ENCODE assay signal across 2 cellular contexts in the genomic region with DNA sequence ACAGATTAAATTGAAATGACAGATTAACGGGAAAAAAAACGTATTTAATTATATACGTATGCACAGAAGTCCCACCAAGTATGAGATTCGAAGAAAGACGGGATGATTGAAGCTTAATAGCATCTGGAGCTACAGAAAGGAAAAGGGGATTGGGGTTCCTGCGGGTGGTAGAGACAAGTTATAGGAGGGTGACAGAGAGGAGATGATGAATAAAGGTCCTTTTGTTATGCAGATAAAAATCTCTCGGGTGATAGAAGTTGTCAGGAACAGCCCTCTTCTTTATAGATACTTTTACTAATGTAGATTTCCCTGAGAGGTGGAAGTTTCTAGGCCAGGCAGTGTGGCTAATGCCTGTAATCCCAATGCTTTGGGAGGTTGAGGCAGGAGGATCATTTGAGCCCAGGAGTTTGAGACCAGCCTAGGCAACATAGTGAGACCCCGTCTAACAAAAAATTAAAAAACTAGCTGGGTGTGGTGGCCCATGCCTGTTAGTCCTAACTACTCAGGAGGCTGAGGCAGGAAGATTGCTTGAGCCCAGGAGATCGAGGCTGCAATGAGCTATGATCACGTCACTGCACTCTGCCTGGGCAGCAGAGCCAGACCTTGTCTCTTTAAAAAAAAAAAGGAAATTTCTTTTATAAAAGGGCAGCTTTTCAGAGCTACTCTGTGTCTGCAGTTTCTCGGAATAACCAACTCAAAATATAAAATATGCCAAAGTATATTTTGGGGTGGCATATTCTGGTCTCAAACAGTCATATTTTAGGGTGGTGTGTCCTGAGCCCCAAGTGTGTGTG.
TF ChIP-seq lines count a peak whose summit lies in the region.

No MANE protein-coding gene starts in this region.

TF ChIP-seq in HCT116, 20 proteins besides CTCF, POLR2A, EP300 and RAD21:
- TF ChIP-seq, protein P1, sequence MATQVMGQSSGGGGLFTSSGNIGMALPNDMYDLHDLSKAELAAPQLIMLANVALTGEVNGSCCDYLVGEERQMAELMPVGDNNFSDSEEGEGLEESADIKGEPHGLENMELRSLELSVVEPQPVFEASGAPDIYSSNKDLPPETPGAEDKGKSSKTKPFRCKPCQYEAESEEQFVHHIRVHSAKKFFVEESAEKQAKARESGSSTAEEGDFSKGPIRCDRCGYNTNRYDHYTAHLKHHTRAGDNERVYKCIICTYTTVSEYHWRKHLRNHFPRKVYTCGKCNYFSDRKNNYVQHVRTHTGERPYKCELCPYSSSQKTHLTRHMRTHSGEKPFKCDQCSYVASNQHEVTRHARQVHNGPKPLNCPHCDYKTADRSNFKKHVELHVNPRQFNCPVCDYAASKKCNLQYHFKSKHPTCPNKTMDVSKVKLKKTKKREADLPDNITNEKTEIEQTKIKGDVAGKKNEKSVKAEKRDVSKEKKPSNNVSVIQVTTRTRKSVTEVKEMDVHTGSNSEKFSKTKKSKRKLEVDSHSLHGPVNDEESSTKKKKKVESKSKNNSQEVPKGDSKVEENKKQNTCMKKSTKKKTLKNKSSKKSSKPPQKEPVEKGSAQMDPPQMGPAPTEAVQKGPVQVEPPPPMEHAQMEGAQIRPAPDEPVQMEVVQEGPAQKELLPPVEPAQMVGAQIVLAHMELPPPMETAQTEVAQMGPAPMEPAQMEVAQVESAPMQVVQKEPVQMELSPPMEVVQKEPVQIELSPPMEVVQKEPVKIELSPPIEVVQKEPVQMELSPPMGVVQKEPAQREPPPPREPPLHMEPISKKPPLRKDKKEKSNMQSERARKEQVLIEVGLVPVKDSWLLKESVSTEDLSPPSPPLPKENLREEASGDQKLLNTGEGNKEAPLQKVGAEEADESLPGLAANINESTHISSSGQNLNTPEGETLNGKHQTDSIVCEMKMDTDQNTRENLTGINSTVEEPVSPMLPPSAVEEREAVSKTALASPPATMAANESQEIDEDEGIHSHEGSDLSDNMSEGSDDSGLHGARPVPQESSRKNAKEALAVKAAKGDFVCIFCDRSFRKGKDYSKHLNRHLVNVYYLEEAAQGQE (IDR thresholded peaks at IDR 0.05; ENCODE audit: low read depth): no peak
- TF ChIP-seq, protein P2, sequence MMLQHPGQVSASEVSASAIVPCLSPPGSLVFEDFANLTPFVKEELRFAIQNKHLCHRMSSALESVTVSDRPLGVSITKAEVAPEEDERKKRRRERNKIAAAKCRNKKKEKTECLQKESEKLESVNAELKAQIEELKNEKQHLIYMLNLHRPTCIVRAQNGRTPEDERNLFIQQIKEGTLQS (IDR thresholded peaks at IDR 0.05): no peak
- no peak for TF ChIP-seq ZFX (IDR thresholded peaks at IDR 0.05)
- TF ChIP-seq, protein P3, sequence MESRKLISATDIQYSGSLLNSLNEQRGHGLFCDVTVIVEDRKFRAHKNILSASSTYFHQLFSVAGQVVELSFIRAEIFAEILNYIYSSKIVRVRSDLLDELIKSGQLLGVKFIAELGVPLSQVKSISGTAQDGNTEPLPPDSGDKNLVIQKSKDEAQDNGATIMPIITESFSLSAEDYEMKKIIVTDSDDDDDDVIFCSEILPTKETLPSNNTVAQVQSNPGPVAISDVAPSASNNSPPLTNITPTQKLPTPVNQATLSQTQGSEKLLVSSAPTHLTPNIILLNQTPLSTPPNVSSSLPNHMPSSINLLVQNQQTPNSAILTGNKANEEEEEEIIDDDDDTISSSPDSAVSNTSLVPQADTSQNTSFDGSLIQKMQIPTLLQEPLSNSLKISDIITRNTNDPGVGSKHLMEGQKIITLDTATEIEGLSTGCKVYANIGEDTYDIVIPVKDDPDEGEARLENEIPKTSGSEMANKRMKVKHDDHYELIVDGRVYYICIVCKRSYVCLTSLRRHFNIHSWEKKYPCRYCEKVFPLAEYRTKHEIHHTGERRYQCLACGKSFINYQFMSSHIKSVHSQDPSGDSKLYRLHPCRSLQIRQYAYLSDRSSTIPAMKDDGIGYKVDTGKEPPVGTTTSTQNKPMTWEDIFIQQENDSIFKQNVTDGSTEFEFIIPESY (IDR thresholded peaks at IDR 0.05; ENCODE audit: extremely low read depth, insufficient replicate concordance, low read length): no peak
- no peak for TF ChIP-seq SIN3A (IDR thresholded peaks at IDR 0.05; ENCODE audit: low read depth)
- no peak for TF ChIP-seq YY1 (IDR thresholded peaks at IDR 0.05; ENCODE audit: extremely low read depth, insufficient replicate concordance, low read depth, low read length)
- TF ChIP-seq FOSL1 (IDR thresholded peaks at IDR 0.05; ENCODE audit: low read depth): no peak
- TF ChIP-seq ZNF274 (IDR thresholded peaks at IDR 0.05; ENCODE audit: low read depth, low read length): no peak
- no peak for TF ChIP-seq ELF1 (IDR thresholded peaks at IDR 0.05; ENCODE audit: borderline replicate concordance, low read depth)
- no peak for TF ChIP-seq POLR2AphosphoS5 (IDR thresholded peaks at IDR 0.05; ENCODE audit: low read depth, low read length)
- no peak for TF ChIP-seq JUND (IDR thresholded peaks at IDR 0.05)
- no peak for TF ChIP-seq EZH2 (IDR thresholded peaks at IDR 0.05)
- no peak for TF ChIP-seq SRF (IDR thresholded peaks at IDR 0.05; ENCODE audit: low read depth)

TF ChIP-seq in HEK293T, 16 proteins besides CTCF, POLR2A, EP300 and RAD21:
- TF ChIP-seq FOXM1 (IDR thresholded peaks at IDR 0.05; ENCODE audit: borderline replicate concordance): no peak
- TF ChIP-seq ARNT (IDR thresholded peaks at IDR 0.05): no peak
- TF ChIP-seq TARDBP (IDR thresholded peaks at IDR 0.05): no peak
- TF ChIP-seq FOXA1 (IDR thresholded peaks at IDR 0.05): no peak
- no peak for TF ChIP-seq FOXK2 (IDR thresholded peaks at IDR 0.05)
- TF ChIP-seq, protein P4, sequence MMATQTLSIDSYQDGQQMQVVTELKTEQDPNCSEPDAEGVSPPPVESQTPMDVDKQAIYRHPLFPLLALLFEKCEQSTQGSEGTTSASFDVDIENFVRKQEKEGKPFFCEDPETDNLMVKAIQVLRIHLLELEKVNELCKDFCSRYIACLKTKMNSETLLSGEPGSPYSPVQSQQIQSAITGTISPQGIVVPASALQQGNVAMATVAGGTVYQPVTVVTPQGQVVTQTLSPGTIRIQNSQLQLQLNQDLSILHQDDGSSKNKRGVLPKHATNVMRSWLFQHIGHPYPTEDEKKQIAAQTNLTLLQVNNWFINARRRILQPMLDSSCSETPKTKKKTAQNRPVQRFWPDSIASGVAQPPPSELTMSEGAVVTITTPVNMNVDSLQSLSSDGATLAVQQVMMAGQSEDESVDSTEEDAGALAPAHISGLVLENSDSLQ (IDR thresholded peaks at IDR 0.05): no peak
- no peak for TF ChIP-seq BHLHE40 (IDR thresholded peaks at IDR 0.05; ENCODE audit: borderline replicate concordance)
- no peak for TF ChIP-seq ELF4 (IDR thresholded peaks at IDR 0.05)
- TF ChIP-seq HDGF (IDR thresholded peaks at IDR 0.05; ENCODE audit: borderline replicate concordance): no peak
- TF ChIP-seq SP1 (IDR thresholded peaks at IDR 0.05): no peak
- no peak for TF ChIP-seq CTBP1 (IDR thresholded peaks at IDR 0.05; ENCODE audit: borderline replicate concordance)
- no peak for TF ChIP-seq LEF1 (IDR thresholded peaks at IDR 0.05; ENCODE audit: borderline replicate concordance)
- TF ChIP-seq ZNF384 (IDR thresholded peaks at IDR 0.05): no peak
- no peak for TF ChIP-seq NFRKB (IDR thresholded peaks at IDR 0.05)
- TF ChIP-seq L3MBTL2 (conservative IDR thresholded peaks at IDR 0.05): no peak
